In the genomic region with DNA sequence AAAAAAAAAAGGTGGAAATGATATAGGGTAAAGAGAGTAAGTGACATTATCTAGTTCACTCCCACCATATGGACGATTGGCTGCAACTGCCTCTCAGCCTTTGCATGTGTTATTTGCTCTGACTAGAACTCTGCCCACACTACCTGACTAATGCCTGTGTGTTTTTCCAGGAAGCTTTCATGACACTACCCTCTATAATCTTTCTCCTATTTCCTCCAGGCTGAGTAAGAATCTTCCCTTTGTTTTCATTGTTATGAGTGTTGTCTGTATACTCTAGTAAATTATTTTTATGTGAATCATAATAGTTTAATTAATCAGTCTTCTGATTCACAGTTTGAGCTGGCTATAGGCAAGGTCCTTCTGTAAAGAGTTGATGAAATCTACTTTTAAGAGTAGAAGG, we compare ENCODE assay signal across 5 cellular contexts. TPM values are rescaled to one million over a fixed set of nuclear protein-coding genes. Genes with fewer than 3 reads are reported as not detected.
"Had no signal": no experiment of that assay in that cellular context is flagged by ENCODE, and none has a peak within 500 bp of the region (broad histone marks: within the 10 kb centered on the region; RNA-seq: fewer than 3 reads in every experiment).

No MANE protein-coding gene starts in this region.

RNA-seq across cellular contexts. Expression of a gene that starts 31.7 kb away (rescaled TPM):
- total RNA-seq: activated CD4-positive, alpha-beta T cell treated with anti-CD3 and anti-CD28 coated beads, Interleukin-2, amount 10 ng/mL, durations not matched to agents 24 days and 14 days; left ventricle myocardium inferior; occipital lobe; sciatic nerve; upper lobe of right lung had no signal
